Comparison of ENCODE assay signal across 7 cellular contexts in genomic region chr17:36935681-36936454, GRCh38. TPM values are rescaled to one million over a fixed set of nuclear protein-coding genes. Genes with fewer than 3 reads are reported as not detected.
DNase-seq lines count a peak whose midpoint lies in the region; ATAC-seq and TF ChIP-seq lines count a peak whose summit lies in the region.

No MANE protein-coding gene starts in this region.

- no peaks in the 10 kb centered on the region for H3K9me2 ChIP-seq in MM.1S (replicated peaks; ENCODE audit: insufficient read depth, low read length)

- no TSS peak for BruUV-seq in mammary epithelial cell (replicated peaks; lab: Mats Ljungman, UMichigan)

- peak overlapping the region; percentile 83 for H3K4me2 ChIP-seq in MM.1S (ENCODE audit: low read depth, low read length)
- H3K4me2 ChIP-seq in mammary epithelial cell (ENCODE audit: insufficient read depth, low read depth, low read length) = peak overlapping the region; percentile 50

- H3K79me2 ChIP-seq in MM.1S (ENCODE audit: low read length) = no peaks in the 10 kb centered on the region
- H3K79me2 ChIP-seq in mammary epithelial cell (ENCODE audit: insufficient read depth, low read length) = no peaks in the 10 kb centered on the region

- H3K27ac ChIP-seq in MM.1S (ENCODE audit: low read length) = no peak overlapping the region
- H3K27ac ChIP-seq in mammary epithelial cell (ENCODE audit: insufficient read depth, low read depth, low read length) = no peak overlapping the region

- CTCF ChIA-PET in mammary epithelial cell (lab: Charles Lee; ENCODE audit: low non-redundant PET) = no interaction called here

- H3K36me3 ChIP-seq in ES-I3 (ENCODE audit: insufficient read depth, low read length) (no peaks in the 10 kb centered on the region), MM.1S (replicated peaks; ENCODE audit: insufficient read depth, low read length) (no peaks in the 10 kb centered on the region), mammary epithelial cell (ENCODE audit: insufficient read depth, low read length) (no peaks in the 10 kb centered on the region), neuron (ENCODE audit: insufficient read depth, low read length) (no peaks in the 10 kb centered on the region)

- peaks cover 25% of the 10 kb centered on the region; the same call in 1 of the 2 replicates for H3K4me1 ChIP-seq in ES-I3 (ENCODE audit: insufficient read depth, low read length)
- no peaks in the 10 kb centered on the region for H3K4me1 ChIP-seq in MM.1S (ENCODE audit: low read length)
- peaks cover 49% of the 10 kb centered on the region for H3K4me1 ChIP-seq in mammary epithelial cell (ENCODE audit: insufficient read depth, low read length)
- peaks cover 62% of the 10 kb centered on the region for H3K4me1 ChIP-seq in neuron (ENCODE audit: insufficient read depth, low read length)

- H4K20me1 ChIP-seq in MM.1S (ENCODE audit: insufficient read depth, low read length) (no peaks in the 10 kb centered on the region), mammary epithelial cell (ENCODE audit: insufficient read depth, low read length) (no peaks in the 10 kb centered on the region)

- H3K9ac ChIP-seq in ES-I3 (ENCODE audit: low read depth, low read length) (peak overlapping the region; percentile 64; the same call in 1 of the 2 replicates), MM.1S (ENCODE audit: low read length) (no peak overlapping the region), mammary epithelial cell (ENCODE audit: insufficient read depth, low read length) (no peak overlapping the region)

- H3K9me3 ChIP-seq in ES-I3 (ENCODE audit: control insufficient read depth, insufficient read depth, low read length) (no peaks in the 10 kb centered on the region), MM.1S (replicated peaks; ENCODE audit: insufficient read depth, low read length) (no peaks in the 10 kb centered on the region), mammary epithelial cell (replicated peaks; ENCODE audit: insufficient read depth, low read length) (no peaks in the 10 kb centered on the region), neuron (ENCODE audit: low read length) (no peaks in the 10 kb centered on the region)

- WGBS in mammary epithelial cell (ENCODE audit: low coverage, missing lambda C conversion rate) = 7% methylated on average over 7 of the region's 48 CpGs

- ATAC-seq in HG03469 (IDR thresholded peaks at IDR 0.05; ENCODE audit: unreplicated experiment) (no peak), GM18520 (IDR thresholded peaks at IDR 0.05; ENCODE audit: unreplicated experiment) (no peak)

- H3F3A ChIP-seq in MM.1S (ENCODE audit: insufficient read depth, low read length) = no peaks in the 10 kb centered on the region

- H2AFZ ChIP-seq in MM.1S (ENCODE audit: low read length) = no peak overlapping the region
- H2AFZ ChIP-seq in mammary epithelial cell (ENCODE audit: low read depth, low read length) = no peak overlapping the region
- H2AFZ ChIP-seq in neuron (ENCODE audit: low read depth, low read length) = peak overlapping the region; percentile 48

- dilution Hi-C loops in mammary epithelial cell (cut with HindIII; ENCODE audit: low sequenced_read_pairs) = no loop called here

- TF ChIP-seq CTCF in MM.1S (IDR thresholded peaks at IDR 0.05; ENCODE audit: low read length) (no peak), mammary epithelial cell (conservative IDR thresholded peaks at IDR 0.05 in 1 of 2, IDR thresholded peaks at IDR 0.05 in 1 of 2; ENCODE audit: extremely low read depth in 1 of 2, insufficient read depth in 1 of 2, low read depth in 1 of 2, low read length in 2 of 2) (no peak)

- in situ Hi-C loops in mammary epithelial cell (cut with MboI; ENCODE audit: low sequenced_read_pairs in 2 of 2) = no loop called here

- H3K27me3 ChIP-seq in MM.1S (replicated peaks; ENCODE audit: insufficient read depth, low read length) = peaks cover 96% of the 10 kb centered on the region
- peaks cover 96% of the 10 kb centered on the region for H3K27me3 ChIP-seq in mammary epithelial cell (ENCODE audit: insufficient read depth, low read length)
- peaks cover 96% of the 10 kb centered on the region for H3K27me3 ChIP-seq in neuron (ENCODE audit: insufficient read depth, low read length)

- DNase-seq in MM.1S (no peak), mammary epithelial cell (no peak), ureter (ENCODE audit: low spot score) (no peak)

- intact Hi-C loops in mammary epithelial cell (cut with micrococcal nuclease) = loop anchor here (10.0 kb wide), 1 partner anchor 1131 kb away; the partner anchor contains the start of gene TAF15

- H3K4me3 ChIP-seq in MM.1S (ENCODE audit: low read length) (peak overlapping the region; percentile 50), mammary epithelial cell (replicated peaks in 1 of 3; ENCODE audit: insufficient read depth in 1 of 3, low read depth in 2 of 3, low read length in 3 of 3) (no peak overlapping the region), neuron (ENCODE audit: low read length) (peak overlapping the region; percentile 45)

RNA-seq across cellular contexts. Expression of gene LHX1, which starts 1.4 kb away (rescaled TPM):
- total RNA-seq in mammary epithelial cell (not detected), ureter (not detected)
- not detected for polyA plus RNA-seq in mammary epithelial cell
- polyA minus RNA-seq in mammary epithelial cell = not detected

RNA-seq across cellular contexts. Expression of gene AATF, which starts 12.9 kb away (rescaled TPM):
- total RNA-seq in mammary epithelial cell (10 to 100 TPM; 21.2 to 70.3 TPM), ureter (48.7 TPM)
- polyA plus RNA-seq in mammary epithelial cell = 19.0 TPM
- polyA minus RNA-seq in mammary epithelial cell = 54.6 TPM

Comparison
In these comparisons a context has a peak if more than half of its experiments do, and no peak if none do; other contexts are left out.
1. H3K4me3 ChIP-seq: peak in MM.1S (single experiment) and neuron (single experiment); none in mammary epithelial cell (0 of 3).